ENCODE assay signal across 1 cellular context in the genomic region with DNA sequence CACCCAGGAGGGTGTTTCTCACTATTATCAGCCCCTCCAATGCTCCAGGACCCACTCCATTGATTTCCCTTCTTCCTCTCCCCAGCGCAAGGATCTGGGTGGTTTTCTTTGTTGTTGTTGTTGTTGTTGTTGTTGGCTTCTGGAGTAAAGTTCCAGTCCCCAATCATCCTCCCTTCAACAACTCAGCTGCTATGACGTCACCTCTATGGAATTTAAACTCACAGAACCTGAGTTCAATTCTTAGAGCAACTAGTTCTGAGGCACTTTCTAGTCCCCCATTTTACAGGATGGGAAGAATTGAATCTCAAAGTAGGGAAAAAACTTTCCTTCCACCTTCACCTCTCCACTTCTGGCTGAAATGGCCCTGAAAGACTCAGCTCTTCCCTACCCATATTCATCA.
A peak's percentile ranks its signal among the peaks of the same experiment; 100 is the strongest.
TF ChIP-seq lines count a peak whose summit lies in the region.

No MANE protein-coding gene starts in this region.

TF ChIP-seq in HepG2, 621 proteins besides CTCF, POLR2A, EP300 and RAD21:
- TF ChIP-seq TEAD3 (CRISPR knock-in tag; optimal IDR thresholded peaks at IDR 0.05; ENCODE audit: borderline replicate concordance), result no peak
- TF ChIP-seq, protein P1, sequence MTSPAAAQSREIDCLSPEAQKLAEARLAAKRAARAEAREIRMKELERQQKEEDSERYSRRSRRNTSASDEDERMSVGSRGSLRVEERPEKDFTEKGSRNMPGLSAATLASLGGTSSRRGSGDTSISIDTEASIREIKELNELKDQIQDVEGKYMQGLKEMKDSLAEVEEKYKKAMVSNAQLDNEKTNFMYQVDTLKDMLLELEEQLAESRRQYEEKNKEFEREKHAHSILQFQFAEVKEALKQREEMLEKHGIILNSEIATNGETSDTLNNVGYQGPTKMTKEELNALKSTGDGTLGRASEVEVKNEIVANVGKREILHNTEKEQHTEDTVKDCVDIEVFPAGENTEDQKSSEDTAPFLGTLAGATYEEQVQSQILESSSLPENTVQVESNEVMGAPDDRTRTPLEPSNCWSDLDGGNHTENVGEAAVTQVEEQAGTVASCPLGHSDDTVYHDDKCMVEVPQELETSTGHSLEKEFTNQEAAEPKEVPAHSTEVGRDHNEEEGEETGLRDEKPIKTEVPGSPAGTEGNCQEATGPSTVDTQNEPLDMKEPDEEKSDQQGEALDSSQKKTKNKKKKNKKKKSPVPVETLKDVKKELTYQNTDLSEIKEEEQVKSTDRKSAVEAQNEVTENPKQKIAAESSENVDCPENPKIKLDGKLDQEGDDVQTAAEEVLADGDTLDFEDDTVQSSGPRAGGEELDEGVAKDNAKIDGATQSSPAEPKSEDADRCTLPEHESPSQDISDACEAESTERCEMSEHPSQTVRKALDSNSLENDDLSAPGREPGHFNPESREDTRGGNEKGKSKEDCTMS (CRISPR knock-in tag; conservative IDR thresholded peaks at IDR 0.05), result no peak
- peak; percentile 100 for TF ChIP-seq ATF7 (IDR thresholded peaks at IDR 0.05)
- TF ChIP-seq ATF7 (CRISPR knock-in tag; IDR thresholded peaks at IDR 0.05), result no peak
- no peak for TF ChIP-seq ZFP37 (CRISPR knock-in tag; IDR thresholded peaks at IDR 0.05; ENCODE audit: borderline replicate concordance)
- TF ChIP-seq, protein P2, sequence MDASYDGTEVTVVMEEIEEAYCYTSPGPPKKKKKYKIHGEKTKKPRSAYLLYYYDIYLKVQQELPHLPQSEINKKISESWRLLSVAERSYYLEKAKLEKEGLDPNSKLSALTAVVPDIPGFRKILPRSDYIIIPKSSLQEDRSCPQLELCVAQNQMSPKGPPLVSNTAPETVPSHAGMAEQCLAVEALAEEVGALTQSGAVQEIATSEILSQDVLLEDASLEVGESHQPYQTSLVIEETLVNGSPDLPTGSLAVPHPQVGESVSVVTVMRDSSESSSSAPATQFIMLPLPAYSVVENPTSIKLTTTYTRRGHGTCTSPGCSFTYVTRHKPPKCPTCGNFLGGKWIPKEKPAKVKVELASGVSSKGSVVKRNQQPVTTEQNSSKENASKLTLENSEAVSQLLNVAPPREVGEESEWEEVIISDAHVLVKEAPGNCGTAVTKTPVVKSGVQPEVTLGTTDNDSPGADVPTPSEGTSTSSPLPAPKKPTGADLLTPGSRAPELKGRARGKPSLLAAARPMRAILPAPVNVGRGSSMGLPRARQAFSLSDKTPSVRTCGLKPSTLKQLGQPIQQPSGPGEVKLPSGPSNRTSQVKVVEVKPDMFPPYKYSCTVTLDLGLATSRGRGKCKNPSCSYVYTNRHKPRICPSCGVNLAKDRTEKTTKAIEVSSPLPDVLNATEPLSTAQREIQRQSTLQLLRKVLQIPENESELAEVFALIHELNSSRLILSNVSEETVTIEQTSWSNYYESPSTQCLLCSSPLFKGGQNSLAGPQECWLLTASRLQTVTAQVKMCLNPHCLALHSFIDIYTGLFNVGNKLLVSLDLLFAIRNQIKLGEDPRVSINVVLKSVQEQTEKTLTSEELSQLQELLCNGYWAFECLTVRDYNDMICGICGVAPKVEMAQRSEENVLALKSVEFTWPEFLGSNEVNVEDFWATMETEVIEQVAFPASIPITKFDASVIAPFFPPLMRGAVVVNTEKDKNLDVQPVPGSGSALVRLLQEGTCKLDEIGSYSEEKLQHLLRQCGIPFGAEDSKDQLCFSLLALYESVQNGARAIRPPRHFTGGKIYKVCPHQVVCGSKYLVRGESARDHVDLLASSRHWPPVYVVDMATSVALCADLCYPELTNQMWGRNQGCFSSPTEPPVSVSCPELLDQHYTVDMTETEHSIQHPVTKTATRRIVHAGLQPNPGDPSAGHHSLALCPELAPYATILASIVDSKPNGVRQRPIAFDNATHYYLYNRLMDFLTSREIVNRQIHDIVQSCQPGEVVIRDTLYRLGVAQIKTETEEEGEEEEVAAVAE (CRISPR knock-in tag; IDR thresholded peaks at IDR 0.05; ENCODE audit: borderline replicate concordance), result no peak
- TF ChIP-seq, protein P3, sequence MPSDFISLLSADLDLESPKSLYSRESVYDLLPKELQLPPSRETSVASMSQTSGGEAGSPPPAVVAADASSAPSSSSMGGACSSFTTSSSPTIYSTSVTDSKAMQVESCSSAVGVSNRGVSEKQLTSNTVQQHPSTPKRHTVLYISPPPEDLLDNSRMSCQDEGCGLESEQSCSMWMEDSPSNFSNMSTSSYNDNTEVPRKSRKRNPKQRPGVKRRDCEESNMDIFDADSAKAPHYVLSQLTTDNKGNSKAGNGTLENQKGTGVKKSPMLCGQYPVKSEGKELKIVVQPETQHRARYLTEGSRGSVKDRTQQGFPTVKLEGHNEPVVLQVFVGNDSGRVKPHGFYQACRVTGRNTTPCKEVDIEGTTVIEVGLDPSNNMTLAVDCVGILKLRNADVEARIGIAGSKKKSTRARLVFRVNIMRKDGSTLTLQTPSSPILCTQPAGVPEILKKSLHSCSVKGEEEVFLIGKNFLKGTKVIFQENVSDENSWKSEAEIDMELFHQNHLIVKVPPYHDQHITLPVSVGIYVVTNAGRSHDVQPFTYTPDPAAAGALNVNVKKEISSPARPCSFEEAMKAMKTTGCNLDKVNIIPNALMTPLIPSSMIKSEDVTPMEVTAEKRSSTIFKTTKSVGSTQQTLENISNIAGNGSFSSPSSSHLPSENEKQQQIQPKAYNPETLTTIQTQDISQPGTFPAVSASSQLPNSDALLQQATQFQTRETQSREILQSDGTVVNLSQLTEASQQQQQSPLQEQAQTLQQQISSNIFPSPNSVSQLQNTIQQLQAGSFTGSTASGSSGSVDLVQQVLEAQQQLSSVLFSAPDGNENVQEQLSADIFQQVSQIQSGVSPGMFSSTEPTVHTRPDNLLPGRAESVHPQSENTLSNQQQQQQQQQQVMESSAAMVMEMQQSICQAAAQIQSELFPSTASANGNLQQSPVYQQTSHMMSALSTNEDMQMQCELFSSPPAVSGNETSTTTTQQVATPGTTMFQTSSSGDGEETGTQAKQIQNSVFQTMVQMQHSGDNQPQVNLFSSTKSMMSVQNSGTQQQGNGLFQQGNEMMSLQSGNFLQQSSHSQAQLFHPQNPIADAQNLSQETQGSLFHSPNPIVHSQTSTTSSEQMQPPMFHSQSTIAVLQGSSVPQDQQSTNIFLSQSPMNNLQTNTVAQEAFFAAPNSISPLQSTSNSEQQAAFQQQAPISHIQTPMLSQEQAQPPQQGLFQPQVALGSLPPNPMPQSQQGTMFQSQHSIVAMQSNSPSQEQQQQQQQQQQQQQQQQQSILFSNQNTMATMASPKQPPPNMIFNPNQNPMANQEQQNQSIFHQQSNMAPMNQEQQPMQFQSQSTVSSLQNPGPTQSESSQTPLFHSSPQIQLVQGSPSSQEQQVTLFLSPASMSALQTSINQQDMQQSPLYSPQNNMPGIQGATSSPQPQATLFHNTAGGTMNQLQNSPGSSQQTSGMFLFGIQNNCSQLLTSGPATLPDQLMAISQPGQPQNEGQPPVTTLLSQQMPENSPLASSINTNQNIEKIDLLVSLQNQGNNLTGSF (CRISPR knock-in tag; IDR thresholded peaks at IDR 0.05), result no peak
- TF ChIP-seq KDM3A (CRISPR knock-in tag; IDR thresholded peaks at IDR 0.05; ENCODE audit: low read depth), result no peak
- TF ChIP-seq CREB1 (IDR thresholded peaks at IDR 0.05), result peak; percentile 98
- TF ChIP-seq CREB1 (CRISPR knock-in tag; IDR thresholded peaks at IDR 0.05), result no peak
- TF ChIP-seq PHF5A (CRISPR knock-in tag; IDR thresholded peaks at IDR 0.05; ENCODE audit: low read depth, unreplicated experiment), result no peak
